Comparison of ENCODE assay signal across 10 cellular contexts in the genomic region with DNA sequence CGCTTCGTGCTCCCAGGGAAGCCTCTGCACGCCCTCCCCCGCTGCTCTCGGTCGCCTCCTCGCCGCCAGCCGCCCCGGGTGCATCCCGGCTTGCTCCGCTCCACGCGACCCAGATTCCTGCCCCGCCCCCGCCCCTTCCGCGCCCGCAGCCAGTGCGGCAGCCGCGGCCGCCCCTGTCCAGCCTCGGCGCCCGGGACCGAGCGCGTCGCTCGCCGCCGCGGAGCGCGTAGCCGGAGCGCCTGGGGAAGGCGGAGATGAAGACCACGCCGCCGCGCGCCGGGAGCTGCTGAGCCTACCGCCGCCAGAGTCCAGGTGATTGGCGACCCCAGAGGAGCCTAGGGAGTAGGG. TPM values are rescaled to one million over a fixed set of nuclear protein-coding genes. Genes with fewer than 3 reads are reported as not detected.
DNase-seq lines count a peak whose midpoint lies in the region; FAIRE-seq and TF ChIP-seq lines count a peak whose summit lies in the region.
"Had no signal": no experiment of that assay in that cellular context is flagged by ENCODE, and none has a peak within 500 bp of the region (broad histone marks: within the 10 kb centered on the region; RNA-seq: fewer than 3 reads in every experiment).

A gene (plus strand): TSS at position 50 of the 348 bp plus-strand sequence. CDS start 27,043 bp downstream, outside the sequence.

- no peak for TF ChIP-seq POLR2A in H54 (IDR thresholded peaks at IDR 0.05; ENCODE audit: low read depth, low read length)

- intact Hi-C loops in head of caudate nucleus (cut with DNase I): no loop called here

- DNase-seq in NCI-H1417 (lab: John Stamatoyannopoulos, UW) (peak; percentile 45 to 80 (median 78)), NCI-H1417 treated with DMSO at 0.1 percent for 48 hours (lab: John Stamatoyannopoulos, UW) (no peak), H54 (ENCODE audit: insufficient read length, low spot score) (peak; percentile 40), NCI-H146 treated with DMSO at 0.1 percent for 48 hours (lab: John Stamatoyannopoulos, UW; ENCODE audit: unreplicated experiment) (peak; percentile 8), head of caudate nucleus (peak; percentile 39 to 93 (median 80)), occipital lobe (lab: John Stamatoyannopoulos, UW) (peak; percentile 65), KG1 (lab: John Stamatoyannopoulos, UW) (no peak)
- DNase-seq in activated naive CD4-positive, alpha-beta T cell treated with anti-CD3 and anti-CD28 coated beads, Interleukin-2, amount 50 U/mL, for 16 hours: peak; percentile 33
- DNase-seq: DND-41 had no signal

- FAIRE-seq in H54 (lab: Jason Lieb, UNC): no peak
- FAIRE-seq: endometrium had no signal

RNA-seq across cellular contexts. Expression of the gene that starts here (rescaled TPM):
- total RNA-seq in occipital lobe: 95.5 TPM

Comparison
In these comparisons a context has a peak if more than half of its experiments do, and no peak if none do; other contexts are left out.
1. DNase-seq: peak in NCI-H1417 (3 of 3), H54 (single experiment), NCI-H146 treated with DMSO at 0.1 percent for 48 hours (single experiment), activated naive CD4-positive, alpha-beta T cell treated with anti-CD3 and anti-CD28 coated beads, Interleukin-2, amount 50 U/mL, for 16 hours (single experiment), head of caudate nucleus (42 of 42) and occipital lobe (single experiment); none in NCI-H1417 treated with DMSO at 0.1 percent for 48 hours (single experiment) and KG1 (single experiment).